Comparison of ENCODE assay signal across 8 cellular contexts in genomic region chr10:89643812-89644690, GRCh38. TPM values are rescaled to one million over a fixed set of nuclear protein-coding genes. Genes with fewer than 3 reads are reported as not detected.
A peak's percentile ranks its signal among the peaks of the same experiment; 100 is the strongest.
DNase-seq lines count a peak whose midpoint lies in the region; ATAC-seq and TF ChIP-seq lines count a peak whose summit lies in the region.

No MANE protein-coding gene starts in this region.

- ATAC-seq in HG02642 (IDR thresholded peaks at IDR 0.05; ENCODE audit: poor library complexity, unreplicated experiment) (peak; percentile 87), left cardiac atrium (peak; percentile 91 to 92)

- DNase-seq in GM12865 (ENCODE audit: low read depth): peak; percentile 95
- DNase-seq in NCI-H1105 (lab: John Stamatoyannopoulos, UW): peak; percentile 84
- peak; percentile 95 for DNase-seq in SKM-1 treated with dmso at 0.1 percent for 144 hours (lab: John Stamatoyannopoulos, UW; ENCODE audit: unreplicated experiment)
- DNase-seq in amniotic epithelial cell (ENCODE audit: low read depth): peak; percentile 98
- DNase-seq in left cardiac atrium: peak; percentile 76
- DNase-seq in posterior vena cava (ENCODE audit: low spot score): peak; percentile 81

- H3K4me1 ChIP-seq in urinary bladder (ENCODE audit: insufficient read depth): no peaks in the 10 kb centered on the region

- H3K27ac ChIP-seq in urinary bladder (ENCODE audit: low read depth): peak overlapping the region; percentile 58

- intact Hi-C loops in left cardiac atrium (cut with DNase I) (loop anchor here in 1 of 2 donors (5.0 kb wide), 1 partner anchor 52 kb away; no protein-coding TSS in a partner anchor), posterior vena cava (cut with DNase I) (no loop called here)

- H3K36me3 ChIP-seq in urinary bladder (ENCODE audit: insufficient read depth): no peaks in the 10 kb centered on the region

- H3K4me3 ChIP-seq in GM12865 (ENCODE audit: low read depth, low read length) (peak overlapping the region; percentile 75), urinary bladder (ENCODE audit: low read depth, low read length) (peak overlapping the region; percentile 66)

- under 1% methylated on average over 49 of the region's 49 CpGs for WGBS in urinary bladder

- no peak for TF ChIP-seq CTCF in GM12865 (IDR thresholded peaks at IDR 0.05; ENCODE audit: insufficient read depth, low read depth, low read length, missing control alignments)

RNA-seq across cellular contexts. Expression of gene PANK1, which starts 1.0 kb away (rescaled TPM):
- total RNA-seq in left cardiac atrium: 10 to 100 TPM in 1 of 2 donors, 1 to 10 TPM in 1; 7.6 to 11.1 TPM
- 1 to 10 TPM; 1.5 to 2.5 TPM for total RNA-seq in posterior vena cava
- 11.6 TPM for total RNA-seq in urinary bladder
- 2.5 TPM for polyA plus RNA-seq in urinary bladder

RNA-seq across cellular contexts. Expression of gene KIF20B, which starts 57.3 kb away (rescaled TPM):
- total RNA-seq in left cardiac atrium (1 to 10 TPM; 1.6 to 4.0 TPM), posterior vena cava (1 to 10 TPM; 3.5 to 7.7 TPM), urinary bladder (24.5 TPM)
- 2.4 TPM for polyA plus RNA-seq in urinary bladder

Comparison
In these comparisons a context has a peak if more than half of its experiments do, and no peak if none do; other contexts are left out.
1. Peak in every context shown above with its lines: DNase-seq, ATAC-seq, H3K4me3 ChIP-seq and H3K27ac ChIP-seq.